2 cellular contexts compared by ENCODE assay signal in genomic region chr22:29879738-29880137, GRCh38.
TF ChIP-seq lines count a peak whose summit lies in the region.

No MANE protein-coding gene starts in this region.

TF ChIP-seq in SK-N-SH, 30 proteins besides CTCF, POLR2A, EP300 and RAD21 (continued from another document):
- TF ChIP-seq, protein P1, sequence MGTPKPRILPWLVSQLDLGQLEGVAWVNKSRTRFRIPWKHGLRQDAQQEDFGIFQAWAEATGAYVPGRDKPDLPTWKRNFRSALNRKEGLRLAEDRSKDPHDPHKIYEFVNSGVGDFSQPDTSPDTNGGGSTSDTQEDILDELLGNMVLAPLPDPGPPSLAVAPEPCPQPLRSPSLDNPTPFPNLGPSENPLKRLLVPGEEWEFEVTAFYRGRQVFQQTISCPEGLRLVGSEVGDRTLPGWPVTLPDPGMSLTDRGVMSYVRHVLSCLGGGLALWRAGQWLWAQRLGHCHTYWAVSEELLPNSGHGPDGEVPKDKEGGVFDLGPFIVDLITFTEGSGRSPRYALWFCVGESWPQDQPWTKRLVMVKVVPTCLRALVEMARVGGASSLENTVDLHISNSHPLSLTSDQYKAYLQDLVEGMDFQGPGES (IDR thresholded peaks at IDR 0.05; ENCODE audit: low read depth, low read length): no peak
- TF ChIP-seq SMC3 (IDR thresholded peaks at IDR 0.05; ENCODE audit: low read depth, low read length) (no peak), ZBTB33 (IDR thresholded peaks at IDR 0.05; ENCODE audit: borderline replicate concordance, low read depth) (no peak), NFIC (IDR thresholded peaks at IDR 0.05; ENCODE audit: borderline replicate concordance) (no peak), TCF12 (IDR thresholded peaks at IDR 0.05) (no peak), USF2 (IDR thresholded peaks at IDR 0.05; ENCODE audit: borderline replicate concordance, low read depth, low read length) (no peak), EZH2phosphoT487 (IDR thresholded peaks at IDR 0.05; ENCODE audit: borderline replicate concordance, low read depth) (no peak), NRF1 (IDR thresholded peaks at IDR 0.05; ENCODE audit: low read depth, low read length) (no peak), RFX5 (IDR thresholded peaks at IDR 0.05; ENCODE audit: low read length) (no peak), MXI1 (IDR thresholded peaks at IDR 0.05; ENCODE audit: low read depth, low read length) (no peak), SIN3A (IDR thresholded peaks at IDR 0.05; ENCODE audit: borderline replicate concordance, low read depth, low read length) (no peak), TEAD4 (IDR thresholded peaks at IDR 0.05; ENCODE audit: borderline replicate concordance, insufficient read depth) (no peak), YY1 (IDR thresholded peaks at IDR 0.05; ENCODE audit: low read depth) (no peak), GABPA (IDR thresholded peaks at IDR 0.05; ENCODE audit: low read depth) (no peak), CHD2 (IDR thresholded peaks at IDR 0.05; ENCODE audit: low read length, partially characterized antibody) (no peak), FOXJ3 (CRISPR knock-in tag; IDR thresholded peaks at IDR 0.05) (no peak), FOXM1 (IDR thresholded peaks at IDR 0.05; ENCODE audit: low read depth) (no peak), FOSL2 (IDR thresholded peaks at IDR 0.05; ENCODE audit: borderline replicate concordance, low read depth) (no peak)
- TF ChIP-seq, protein P2, sequence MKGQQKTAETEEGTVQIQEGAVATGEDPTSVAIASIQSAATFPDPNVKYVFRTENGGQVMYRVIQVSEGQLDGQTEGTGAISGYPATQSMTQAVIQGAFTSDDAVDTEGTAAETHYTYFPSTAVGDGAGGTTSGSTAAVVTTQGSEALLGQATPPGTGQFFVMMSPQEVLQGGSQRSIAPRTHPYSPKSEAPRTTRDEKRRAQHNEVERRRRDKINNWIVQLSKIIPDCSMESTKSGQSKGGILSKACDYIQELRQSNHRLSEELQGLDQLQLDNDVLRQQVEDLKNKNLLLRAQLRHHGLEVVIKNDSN (IDR thresholded peaks at IDR 0.05; ENCODE audit: borderline replicate concordance, low read depth): no peak
TF ChIP-seq in SK-N-SH: peak in this region for 0.

TF ChIP-seq in SK-N-SH treated with all-trans-retinoic acid at 6 μM for 48 hours, 23 proteins besides CTCF, POLR2A, EP300 and RAD21 (continued from another document):
- TF ChIP-seq, protein P3, sequence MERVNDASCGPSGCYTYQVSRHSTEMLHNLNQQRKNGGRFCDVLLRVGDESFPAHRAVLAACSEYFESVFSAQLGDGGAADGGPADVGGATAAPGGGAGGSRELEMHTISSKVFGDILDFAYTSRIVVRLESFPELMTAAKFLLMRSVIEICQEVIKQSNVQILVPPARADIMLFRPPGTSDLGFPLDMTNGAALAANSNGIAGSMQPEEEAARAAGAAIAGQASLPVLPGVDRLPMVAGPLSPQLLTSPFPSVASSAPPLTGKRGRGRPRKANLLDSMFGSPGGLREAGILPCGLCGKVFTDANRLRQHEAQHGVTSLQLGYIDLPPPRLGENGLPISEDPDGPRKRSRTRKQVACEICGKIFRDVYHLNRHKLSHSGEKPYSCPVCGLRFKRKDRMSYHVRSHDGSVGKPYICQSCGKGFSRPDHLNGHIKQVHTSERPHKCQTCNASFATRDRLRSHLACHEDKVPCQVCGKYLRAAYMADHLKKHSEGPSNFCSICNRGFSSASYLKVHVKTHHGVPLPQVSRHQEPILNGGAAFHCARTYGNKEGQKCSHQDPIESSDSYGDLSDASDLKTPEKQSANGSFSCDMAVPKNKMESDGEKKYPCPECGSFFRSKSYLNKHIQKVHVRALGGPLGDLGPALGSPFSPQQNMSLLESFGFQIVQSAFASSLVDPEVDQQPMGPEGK (CRISPR knock-in tag; IDR thresholded peaks at IDR 0.05; ENCODE audit: borderline replicate concordance): no peak
- no peak for TF ChIP-seq CSDC2 (CRISPR knock-in tag; IDR thresholded peaks at IDR 0.05)
- TF ChIP-seq PPARA (CRISPR knock-in tag; IDR thresholded peaks at IDR 0.05; ENCODE audit: borderline replicate concordance): no peak
- TF ChIP-seq, protein P4, sequence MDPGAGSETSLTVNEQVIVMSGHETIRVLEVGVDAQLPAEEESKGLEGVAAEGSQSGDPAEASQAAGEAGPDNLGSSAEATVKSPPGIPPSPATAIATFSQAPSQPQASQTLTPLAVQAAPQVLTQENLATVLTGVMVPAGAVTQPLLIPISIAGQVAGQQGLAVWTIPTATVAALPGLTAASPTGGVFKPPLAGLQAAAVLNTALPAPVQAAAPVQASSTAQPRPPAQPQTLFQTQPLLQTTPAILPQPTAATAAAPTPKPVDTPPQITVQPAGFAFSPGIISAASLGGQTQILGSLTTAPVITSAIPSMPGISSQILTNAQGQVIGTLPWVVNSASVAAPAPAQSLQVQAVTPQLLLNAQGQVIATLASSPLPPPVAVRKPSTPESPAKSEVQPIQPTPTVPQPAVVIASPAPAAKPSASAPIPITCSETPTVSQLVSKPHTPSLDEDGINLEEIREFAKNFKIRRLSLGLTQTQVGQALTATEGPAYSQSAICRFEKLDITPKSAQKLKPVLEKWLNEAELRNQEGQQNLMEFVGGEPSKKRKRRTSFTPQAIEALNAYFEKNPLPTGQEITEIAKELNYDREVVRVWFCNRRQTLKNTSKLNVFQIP (CRISPR knock-in tag; IDR thresholded peaks at IDR 0.05; ENCODE audit: borderline replicate concordance, low read depth): no peak
- no peak for TF ChIP-seq ESRRG (CRISPR knock-in tag; IDR thresholded peaks at IDR 0.05)
- no peak for TF ChIP-seq ARNTL (CRISPR knock-in tag; IDR thresholded peaks at IDR 0.05; ENCODE audit: borderline replicate concordance, low read depth)
- TF ChIP-seq BACH2 (CRISPR knock-in tag; IDR thresholded peaks at IDR 0.05; ENCODE audit: borderline replicate concordance): no peak
- TF ChIP-seq TCF4 (CRISPR knock-in tag; IDR thresholded peaks at IDR 0.05; ENCODE audit: borderline replicate concordance): no peak
- TF ChIP-seq ISL1 (CRISPR knock-in tag; IDR thresholded peaks at IDR 0.05): no peak
- TF ChIP-seq GLIS3 (CRISPR knock-in tag; IDR thresholded peaks at IDR 0.05): no peak
- no peak for TF ChIP-seq ZNF8 (CRISPR knock-in tag; IDR thresholded peaks at IDR 0.05)
- no peak for TF ChIP-seq OSR1 (CRISPR knock-in tag; IDR thresholded peaks at IDR 0.05)
- TF ChIP-seq, protein P5, sequence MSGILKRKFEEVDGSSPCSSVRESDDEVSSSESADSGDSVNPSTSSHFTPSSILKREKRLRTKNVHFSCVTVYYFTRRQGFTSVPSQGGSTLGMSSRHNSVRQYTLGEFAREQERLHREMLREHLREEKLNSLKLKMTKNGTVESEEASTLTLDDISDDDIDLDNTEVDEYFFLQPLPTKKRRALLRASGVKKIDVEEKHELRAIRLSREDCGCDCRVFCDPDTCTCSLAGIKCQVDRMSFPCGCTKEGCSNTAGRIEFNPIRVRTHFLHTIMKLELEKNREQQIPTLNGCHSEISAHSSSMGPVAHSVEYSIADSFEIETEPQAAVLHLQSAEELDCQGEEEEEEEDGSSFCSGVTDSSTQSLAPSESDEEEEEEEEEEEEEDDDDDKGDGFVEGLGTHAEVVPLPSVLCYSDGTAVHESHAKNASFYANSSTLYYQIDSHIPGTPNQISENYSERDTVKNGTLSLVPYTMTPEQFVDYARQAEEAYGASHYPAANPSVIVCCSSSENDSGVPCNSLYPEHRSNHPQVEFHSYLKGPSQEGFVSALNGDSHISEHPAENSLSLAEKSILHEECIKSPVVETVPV (CRISPR knock-in tag; IDR thresholded peaks at IDR 0.05): no peak
- TF ChIP-seq ZFP3 (CRISPR knock-in tag; IDR thresholded peaks at IDR 0.05): no peak
